11 cellular contexts compared by ENCODE assay signal in the genomic region with DNA sequence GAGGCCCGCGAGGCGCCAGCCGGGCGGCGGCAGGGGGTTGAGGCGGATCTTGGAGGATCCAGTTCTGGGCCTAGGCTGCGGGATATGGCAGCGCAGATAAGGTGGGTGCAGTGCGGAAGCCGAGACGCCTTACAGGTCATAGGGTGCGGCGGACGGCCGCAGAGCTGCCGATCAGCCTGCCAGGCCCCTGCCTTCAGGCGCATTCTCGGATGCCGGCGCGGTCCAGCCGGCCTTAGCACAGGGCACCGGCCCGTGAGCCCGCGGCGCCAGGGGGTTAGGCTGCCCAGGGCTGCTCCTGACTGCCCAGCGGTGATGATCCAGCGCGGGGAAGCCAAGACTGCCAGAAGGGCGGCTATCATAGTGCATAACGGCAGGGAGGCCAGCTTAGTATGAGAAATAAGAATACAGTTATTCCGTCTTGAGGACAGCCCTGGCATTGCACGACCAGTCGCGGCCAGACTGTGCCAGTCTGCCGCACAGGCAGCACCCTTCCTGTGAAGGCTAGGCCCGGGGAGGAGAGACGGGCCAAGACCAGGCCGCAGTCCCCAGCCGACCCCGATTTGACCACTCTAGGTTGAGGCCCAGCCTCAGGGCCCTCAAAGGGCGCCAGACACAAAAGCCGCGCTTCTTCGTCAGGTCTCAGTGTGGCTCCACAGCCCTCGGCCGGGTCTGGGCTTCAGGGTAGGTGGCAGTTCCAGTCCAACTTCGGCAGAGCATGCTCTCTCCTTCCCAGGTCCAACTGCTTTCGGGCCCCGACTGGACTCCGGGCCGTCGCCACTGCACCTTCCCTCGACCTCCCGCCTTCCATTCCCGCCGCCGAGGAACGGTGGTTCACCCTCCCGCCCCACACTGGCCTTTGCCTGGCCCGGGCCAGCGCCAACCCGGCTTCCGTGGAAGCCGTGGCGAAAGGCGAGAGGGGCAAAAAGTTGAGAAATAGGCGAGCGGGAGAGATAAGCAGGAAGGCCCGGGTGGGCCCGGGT. TPM values are rescaled to one million over a fixed set of nuclear protein-coding genes. Genes with fewer than 3 reads are reported as not detected.
DNase-seq lines count a peak whose midpoint lies in the region; ATAC-seq and TF ChIP-seq lines count a peak whose summit lies in the region.
"Had no signal": no experiment of that assay in that cellular context is flagged by ENCODE, and none has a peak within 500 bp of the region (broad histone marks: within the 10 kb centered on the region; RNA-seq: fewer than 3 reads in every experiment).

No MANE protein-coding gene starts in this region.

- H3K27me3 Mint-ChIP-seq in type B pancreatic cell: peaks cover 92% of the 10 kb centered on the region

- peaks cover 10% of the 10 kb centered on the region for H3K4me1 Mint-ChIP-seq in type B pancreatic cell (ENCODE audit: unreplicated experiment)

- peak overlapping the region in 1 of 2 donors; percentile 32 for H3K4me3 ChIP-seq in right atrium auricular region
- peak overlapping the region in 45 of 59 donors; percentile 4 to 58 (median 33) for H3K4me3 ChIP-seq in dorsolateral prefrontal cortex
- peak overlapping the region; percentile 2 for H3K4me3 ChIP-seq in lower leg skin (ENCODE audit: low read depth, poor library complexity, severe bottlenecking)
- peak overlapping the region in 2 of 4 donors; percentile 27 to 30 for H3K4me3 ChIP-seq in Peyer's patch

- DNase-seq in Right ventricle myocardium superior (no peak), right atrium auricular region (ENCODE audit: low spot score) (no peak), dorsolateral prefrontal cortex (no peak), lower leg skin (ENCODE audit: low spot score in 2 of 2) (no peak), type B pancreatic cell (ENCODE audit: extremely low spot score, unreplicated experiment) (no peak), Peyer's patch (no peak), RPMI8226 (no peak), NCI-H2227 (lab: John Stamatoyannopoulos, UW; ENCODE audit: unreplicated experiment) (no peak)
- DNase-seq: BE2C, NCI-H187 had no signal

- H3K36me3 ChIP-seq in right atrium auricular region: no peaks in the 10 kb centered on the region
- H3K36me3 ChIP-seq in Peyer's patch: no peaks in the 10 kb centered on the region
- H3K36me3 ChIP-seq: BE2C had no signal

- H3K27ac Mint-ChIP-seq in type B pancreatic cell: no peak overlapping the region

- H3K27me3 ChIP-seq in right atrium auricular region (peaks cover 31 to 35% of the 10 kb centered on the region in 2 donors), dorsolateral prefrontal cortex (peaks cover 0 to 72% (median 58%) of the 10 kb centered on the region in 45 donors), Peyer's patch (peaks cover 0 to 48% of the 10 kb centered on the region in 2 donors)
- H3K27me3 ChIP-seq: BE2C had no signal

- intact Hi-C loops in Right ventricle myocardium superior (cut with DNase I): no loop called here
- intact Hi-C loops in dorsolateral prefrontal cortex (cut with DNase I): no loop called here
- intact Hi-C loops in lower leg skin (cut with DNase I; ENCODE audit: low total_unique reads): no loop called here

- 45 to 46% methylated on average over 46 to 70 of the region's 73 CpGs for WGBS in lower leg skin, 2 donors

- H3K4me3 Mint-ChIP-seq in type B pancreatic cell: peak overlapping the region; percentile 79

- TF ChIP-seq POLR2A in lower leg skin (IDR thresholded peaks at IDR 0.05): no peak
- no peak for TF ChIP-seq POLR2A in Peyer's patch (IDR thresholded peaks at IDR 0.05)

- no peaks in the 10 kb centered on the region for H3K9me3 ChIP-seq in right atrium auricular region
- H3K9me3 ChIP-seq in Peyer's patch: no peaks in the 10 kb centered on the region
- H3K9me3 ChIP-seq: BE2C had no signal

- TF ChIP-seq CTCF in right atrium auricular region (IDR thresholded peaks at IDR 0.05) (no peak), dorsolateral prefrontal cortex (IDR thresholded peaks at IDR 0.05 in 54 of 56, conservative IDR thresholded peaks at IDR 0.05 in 2 of 56; ENCODE audit: low read depth in 1 of 56, partially characterized antibody in 56 of 56) (no peak), lower leg skin (IDR thresholded peaks at IDR 0.05) (no peak), type B pancreatic cell (conservative IDR thresholded peaks at IDR 0.05) (no peak), Peyer's patch (IDR thresholded peaks at IDR 0.05) (no peak)

- peaks cover 3% of the 10 kb centered on the region for H3K36me3 Mint-ChIP-seq in type B pancreatic cell

- H3K9me3 Mint-ChIP-seq in type B pancreatic cell: no peaks in the 10 kb centered on the region

- H3K27ac ChIP-seq in right atrium auricular region: no peak overlapping the region
- peak overlapping the region in 25 of 59 donors; percentile 4 to 80 (median 58) for H3K27ac ChIP-seq in dorsolateral prefrontal cortex
- no peak overlapping the region for H3K27ac ChIP-seq in Peyer's patch

- H3K4me1 ChIP-seq in right atrium auricular region: peaks cover 0 to 31% of the 10 kb centered on the region in 2 donors
- H3K4me1 ChIP-seq in Peyer's patch: peaks cover 3 to 39% (median 23%) of the 10 kb centered on the region in 4 donors
- H3K4me1 ChIP-seq: BE2C had no signal

- peak; percentile 23 for ATAC-seq in Right ventricle myocardium superior (ENCODE audit: poor library complexity)

RNA-seq across cellular contexts. Expression of gene ALX3, which starts 0.9 kb away (rescaled TPM):
- total RNA-seq in Right ventricle myocardium superior (not detected), right atrium auricular region (not detected), dorsolateral prefrontal cortex (1 to 10 TPM in 33 of 120 experiments, under 1 TPM in 66, not detected in 21; 0.25 to 5.1 (median 0.78) TPM), lower leg skin (under 1 TPM in 1 of 4 donors, not detected in 3; 0.52 TPM), type B pancreatic cell (ENCODE audit: low replicate concordance) (1.4 and 19.8 TPM in 2 replicates), Peyer's patch (not detected)
- total RNA-seq: mononuclear cell had no signal

RNA-seq across cellular contexts. Expression of gene STRIP1, which starts 35.2 kb away (rescaled TPM):
- 16.2 TPM for total RNA-seq in Right ventricle myocardium superior
- 10 to 100 TPM; 14.6 to 19.1 TPM for total RNA-seq in right atrium auricular region
- total RNA-seq in dorsolateral prefrontal cortex: 10 to 100 TPM; 45.9 to 78.9 (median 61.2) TPM
- total RNA-seq in lower leg skin: 10 to 100 TPM; 45.0 to 64.1 (median 50.9) TPM
- total RNA-seq in type B pancreatic cell (ENCODE audit: low replicate concordance): 46.7 and 69.2 TPM in 2 replicates
- 100 to 1,000 TPM in 2 of 4 donors, 10 to 100 TPM in 2; 25.6 to 117 (median 95.1) TPM for total RNA-seq in Peyer's patch

RNA-seq across cellular contexts. Expression of gene UBL4B, which starts 42.7 kb away (rescaled TPM):
- not detected for total RNA-seq in Right ventricle myocardium superior
- total RNA-seq in right atrium auricular region: not detected
- 1 to 10 TPM in 31 of 120 experiments, under 1 TPM in 53, not detected in 36; 0.28 to 5.6 (median 0.70) TPM for total RNA-seq in dorsolateral prefrontal cortex
- total RNA-seq in lower leg skin: 1 to 10 TPM in 1 of 4 donors, not detected in 3; 3.0 TPM
- total RNA-seq in type B pancreatic cell (ENCODE audit: low replicate concordance): 1.0 TPM in 1 of 2 replicates, not detected in the other
- not detected for total RNA-seq in Peyer's patch
- total RNA-seq: mononuclear cell had no signal
